1 cellular context compared by ENCODE assay signal in the genomic region with DNA sequence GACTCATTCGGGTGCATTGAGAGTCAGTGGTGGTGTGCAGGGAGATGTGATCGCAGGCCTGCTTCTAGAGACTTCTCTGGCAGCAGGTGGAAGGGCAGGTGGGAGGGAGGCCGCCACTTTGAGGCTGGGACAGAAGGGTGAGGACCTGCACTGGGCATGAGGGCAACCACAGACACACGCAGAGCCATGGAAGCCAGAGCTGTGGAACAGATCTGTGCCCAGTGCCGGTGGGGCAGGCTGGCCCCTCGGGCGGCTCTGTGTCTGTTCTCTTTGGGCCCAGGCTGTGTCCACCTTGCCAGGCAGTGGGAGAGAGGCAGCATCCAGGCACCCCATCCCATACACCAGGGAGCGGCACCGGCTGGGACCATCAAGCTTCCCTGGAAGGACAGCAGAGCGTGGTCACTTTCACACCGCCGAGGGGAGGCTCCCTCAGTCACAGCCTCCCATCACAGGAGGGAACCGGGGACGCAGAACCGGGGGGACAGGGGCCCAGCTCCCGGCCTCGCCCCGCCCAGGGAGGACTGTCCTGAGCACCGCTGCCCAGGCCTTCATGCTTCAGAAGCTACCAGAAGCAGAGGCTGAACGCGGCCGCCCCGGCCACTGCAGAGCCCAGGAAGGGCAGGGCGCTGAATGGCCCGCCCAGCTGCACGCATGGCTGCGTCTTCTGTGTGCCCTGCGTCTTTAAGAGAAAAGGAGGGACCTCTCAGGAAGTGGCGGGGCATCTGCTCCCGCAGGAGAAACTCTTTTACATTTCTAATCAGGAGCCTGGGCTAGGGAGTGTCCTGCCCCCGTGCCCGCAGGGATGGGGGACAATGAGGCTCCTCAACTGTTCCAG.
TF ChIP-seq lines count a peak whose summit lies in the region.

No MANE protein-coding gene starts in this region.

TF ChIP-seq in SK-N-SH, 30 proteins besides CTCF, POLR2A, EP300 and RAD21 (continued from another document):
- TF ChIP-seq, protein P1, sequence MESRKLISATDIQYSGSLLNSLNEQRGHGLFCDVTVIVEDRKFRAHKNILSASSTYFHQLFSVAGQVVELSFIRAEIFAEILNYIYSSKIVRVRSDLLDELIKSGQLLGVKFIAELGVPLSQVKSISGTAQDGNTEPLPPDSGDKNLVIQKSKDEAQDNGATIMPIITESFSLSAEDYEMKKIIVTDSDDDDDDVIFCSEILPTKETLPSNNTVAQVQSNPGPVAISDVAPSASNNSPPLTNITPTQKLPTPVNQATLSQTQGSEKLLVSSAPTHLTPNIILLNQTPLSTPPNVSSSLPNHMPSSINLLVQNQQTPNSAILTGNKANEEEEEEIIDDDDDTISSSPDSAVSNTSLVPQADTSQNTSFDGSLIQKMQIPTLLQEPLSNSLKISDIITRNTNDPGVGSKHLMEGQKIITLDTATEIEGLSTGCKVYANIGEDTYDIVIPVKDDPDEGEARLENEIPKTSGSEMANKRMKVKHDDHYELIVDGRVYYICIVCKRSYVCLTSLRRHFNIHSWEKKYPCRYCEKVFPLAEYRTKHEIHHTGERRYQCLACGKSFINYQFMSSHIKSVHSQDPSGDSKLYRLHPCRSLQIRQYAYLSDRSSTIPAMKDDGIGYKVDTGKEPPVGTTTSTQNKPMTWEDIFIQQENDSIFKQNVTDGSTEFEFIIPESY (IDR thresholded peaks at IDR 0.05; ENCODE audit: borderline replicate concordance, low read depth) = no peak
- TF ChIP-seq TEAD4 (IDR thresholded peaks at IDR 0.05; ENCODE audit: borderline replicate concordance, insufficient read depth) = no peak
- TF ChIP-seq MXI1 (IDR thresholded peaks at IDR 0.05; ENCODE audit: low read depth, low read length) = no peak
- TF ChIP-seq SIN3A (IDR thresholded peaks at IDR 0.05; ENCODE audit: borderline replicate concordance, low read depth, low read length) = no peak
- TF ChIP-seq, protein P2, sequence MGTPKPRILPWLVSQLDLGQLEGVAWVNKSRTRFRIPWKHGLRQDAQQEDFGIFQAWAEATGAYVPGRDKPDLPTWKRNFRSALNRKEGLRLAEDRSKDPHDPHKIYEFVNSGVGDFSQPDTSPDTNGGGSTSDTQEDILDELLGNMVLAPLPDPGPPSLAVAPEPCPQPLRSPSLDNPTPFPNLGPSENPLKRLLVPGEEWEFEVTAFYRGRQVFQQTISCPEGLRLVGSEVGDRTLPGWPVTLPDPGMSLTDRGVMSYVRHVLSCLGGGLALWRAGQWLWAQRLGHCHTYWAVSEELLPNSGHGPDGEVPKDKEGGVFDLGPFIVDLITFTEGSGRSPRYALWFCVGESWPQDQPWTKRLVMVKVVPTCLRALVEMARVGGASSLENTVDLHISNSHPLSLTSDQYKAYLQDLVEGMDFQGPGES (IDR thresholded peaks at IDR 0.05; ENCODE audit: low read depth, low read length) = no peak
- TF ChIP-seq SMC3 (IDR thresholded peaks at IDR 0.05; ENCODE audit: low read depth, low read length) = no peak
- TF ChIP-seq, protein P3, sequence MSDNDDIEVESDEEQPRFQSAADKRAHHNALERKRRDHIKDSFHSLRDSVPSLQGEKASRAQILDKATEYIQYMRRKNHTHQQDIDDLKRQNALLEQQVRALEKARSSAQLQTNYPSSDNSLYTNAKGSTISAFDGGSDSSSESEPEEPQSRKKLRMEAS (IDR thresholded peaks at IDR 0.05; ENCODE audit: low read depth) = no peak
- TF ChIP-seq EZH2phosphoT487 (IDR thresholded peaks at IDR 0.05; ENCODE audit: borderline replicate concordance, low read depth) = no peak
